8 cellular contexts compared by ENCODE assay signal in the genomic region with DNA sequence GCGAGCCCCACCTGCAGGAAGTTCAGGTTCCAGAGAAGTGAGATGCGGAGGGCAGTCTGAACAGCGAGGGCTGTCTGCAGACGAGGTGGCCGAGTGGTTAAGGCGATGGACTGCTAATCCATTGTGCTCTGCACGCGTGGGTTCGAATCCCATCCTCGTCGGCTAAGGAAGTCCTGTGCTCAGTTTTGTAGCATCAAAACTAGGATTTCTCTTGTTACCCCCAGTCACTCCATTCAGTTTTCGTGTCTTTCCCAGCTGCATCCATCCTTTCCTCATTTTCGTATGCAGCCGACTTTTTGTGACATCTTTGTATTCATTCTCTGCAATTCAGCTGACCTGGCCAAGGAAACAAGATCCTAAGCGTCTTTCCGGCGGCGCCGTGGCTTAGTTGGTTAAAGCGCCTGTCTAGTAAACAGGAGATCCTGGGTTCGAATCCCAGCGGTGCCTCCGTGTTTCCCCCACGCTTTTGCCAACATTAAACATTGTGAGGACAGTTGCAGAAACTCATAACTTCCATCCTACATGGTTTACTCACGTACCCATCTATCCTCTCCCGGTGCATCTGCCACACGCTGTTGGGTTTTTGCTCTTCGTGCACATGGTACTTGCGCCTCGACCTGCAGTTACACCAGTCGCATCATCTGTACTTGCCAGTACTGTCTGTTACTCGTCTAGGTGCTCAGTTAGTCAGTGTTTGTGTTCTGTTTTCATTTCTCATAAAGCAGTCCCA. TPM values are rescaled to one million over a fixed set of nuclear protein-coding genes. Genes with fewer than 3 reads are reported as not detected.
DNase-seq lines count a peak whose midpoint lies in the region; ATAC-seq and TF ChIP-seq lines count a peak whose summit lies in the region.

No MANE protein-coding gene starts in this region.

- TF ChIP-seq EP300 in Ishikawa (IDR thresholded peaks at IDR 0.05; ENCODE audit: borderline replicate concordance) = peak; percentile 16; the same call in 1 of the 2 replicates

- CTCF ChIA-PET in AG04450 (lab: Charles Lee) = interaction anchor here (0.7 kb wide), 1 partner anchor 69 kb away, joined by 3 read pairs; the partner anchor contains the start of gene ALOXE3

- TF ChIP-seq CTCF in AG04450 (IDR thresholded peaks at IDR 0.05; ENCODE audit: low read depth, low read length) = peak; percentile 53; the same call in 1 of the 2 replicates

- H3K9me3 ChIP-seq in AG04450 (ENCODE audit: control insufficient read depth, insufficient read depth, low read length) = no peaks in the 10 kb centered on the region; the same call in 1 of the 2 replicates
- no peaks in the 10 kb centered on the region for H3K9me3 ChIP-seq in esophagus (ENCODE audit: control insufficient read depth in 2 of 2, insufficient read depth in 1 of 2, low read depth in 1 of 2, low read length in 1 of 2)
- no peaks in the 10 kb centered on the region for H3K9me3 ChIP-seq in mucosa of stomach (ENCODE audit: control insufficient read depth, low read length)

- WGBS in esophagus, 2 donors = 0 to 1% methylated on average over 32 of the region's 32 CpGs

- H3K4me1 ChIP-seq in esophagus (ENCODE audit: control insufficient read depth in 2 of 2, insufficient read depth in 2 of 2, low read length in 1 of 2) (peaks cover 5 to 16% of the 10 kb centered on the region in 2 donors), mucosa of stomach (ENCODE audit: control insufficient read depth, insufficient read depth, low read length) (peaks cover 28% of the 10 kb centered on the region)

- peak overlapping the region; percentile 79 for H3K27ac ChIP-seq in AG04450 (ENCODE audit: low read depth, low read length)
- H3K27ac ChIP-seq in esophagus (ENCODE audit: low read depth in 2 of 2, low read length in 1 of 2) = peak overlapping the region; percentile 97 to 99

- POLR2A ChIA-PET in AG04450 (lab: Yijun Ruan, JAX) = interaction anchor here (0.7 to 3.6 kb wide), 4 partner anchors 14 to 35 kb away, joined by 3 to 25 read pairs (median 14); partner anchors contain the start of genes AURKB and PER1

- peak overlapping the region; percentile 68 for H3K9ac ChIP-seq in mucosa of stomach (ENCODE audit: low read length)

- H3K36me3 ChIP-seq in esophagus (ENCODE audit: control insufficient read depth in 2 of 2, insufficient read depth in 2 of 2, low read length in 1 of 2) (no peaks in the 10 kb centered on the region), mucosa of stomach (ENCODE audit: control insufficient read depth, insufficient read depth, low read length) (no peaks in the 10 kb centered on the region)

- H3K4me3 ChIP-seq in AG04450 (ENCODE audit: low read depth, low read length) = peak overlapping the region; percentile 97
- peak overlapping the region; percentile 73 to 84 for H3K4me3 ChIP-seq in esophagus (ENCODE audit: low read depth in 1 of 2, low read length in 2 of 2)
- H3K4me3 ChIP-seq in mucosa of stomach (ENCODE audit: low read length) = peak overlapping the region; percentile 58

- DNase-seq in AG04450 (ENCODE audit: low read depth, low spot score) = peak; percentile 90
- DNase-seq in OCI-M1 (lab: John Stamatoyannopoulos, UW) = peak; percentile 100
- DNase-seq in activated T-cell treated with anti-CD3 and anti-CD28 coated beads for 24 hours (ENCODE audit: low read depth) = peak; percentile 97
- DNase-seq in stimulated activated CD8-positive, alpha-beta memory T cell treated with anti-CD3 and anti-CD28 coated beads, Interleukin-4, amount 100 ng/mL, for 1 hour (ENCODE audit: low read depth in 2 of 2, low spot score in 1 of 2) = peak; percentile 79 to 84

- no peak for TF ChIP-seq RAD21 in Ishikawa (IDR thresholded peaks at IDR 0.05; ENCODE audit: low read depth)

- ATAC-seq in GM19324 (IDR thresholded peaks at IDR 0.05; ENCODE audit: low FRiP score, unreplicated experiment) = peak; percentile 30

- H3K27me3 ChIP-seq in AG04450 (ENCODE audit: control insufficient read depth, insufficient read depth, low read length) = no peaks in the 10 kb centered on the region
- H3K27me3 ChIP-seq in esophagus (ENCODE audit: control insufficient read depth in 1 of 2, insufficient read depth in 2 of 2, low read length in 2 of 2) = no peaks in the 10 kb centered on the region
- no peaks in the 10 kb centered on the region for H3K27me3 ChIP-seq in mucosa of stomach (ENCODE audit: control insufficient read depth, insufficient read depth, low read length)

TF ChIP-seq in Ishikawa, 13 proteins besides CTCF, POLR2A, EP300 and RAD21:
- TF ChIP-seq YY1 (IDR thresholded peaks at IDR 0.05; ENCODE audit: low read depth) = peak; percentile 23
- 0 out of 2 replicates have a peak, but pooled peaks have one; percentile 0 for TF ChIP-seq TCF12 (IDR thresholded peaks at IDR 0.05; ENCODE audit: low read depth)
- no peak for TF ChIP-seq FOXM1 (IDR thresholded peaks at IDR 0.05; ENCODE audit: borderline replicate concordance, low read depth)
- TF ChIP-seq TEAD4 (IDR thresholded peaks at IDR 0.05) = peak; percentile 92
- TF ChIP-seq CEBPB (IDR thresholded peaks at IDR 0.05) = peak; percentile 29; the same call in 1 of the 2 replicates
- TF ChIP-seq EGR1 (IDR thresholded peaks at IDR 0.05) = no peak
- TF ChIP-seq ZBTB7A (IDR thresholded peaks at IDR 0.05; ENCODE audit: low read depth) = no peak
- TF ChIP-seq, protein P1, sequence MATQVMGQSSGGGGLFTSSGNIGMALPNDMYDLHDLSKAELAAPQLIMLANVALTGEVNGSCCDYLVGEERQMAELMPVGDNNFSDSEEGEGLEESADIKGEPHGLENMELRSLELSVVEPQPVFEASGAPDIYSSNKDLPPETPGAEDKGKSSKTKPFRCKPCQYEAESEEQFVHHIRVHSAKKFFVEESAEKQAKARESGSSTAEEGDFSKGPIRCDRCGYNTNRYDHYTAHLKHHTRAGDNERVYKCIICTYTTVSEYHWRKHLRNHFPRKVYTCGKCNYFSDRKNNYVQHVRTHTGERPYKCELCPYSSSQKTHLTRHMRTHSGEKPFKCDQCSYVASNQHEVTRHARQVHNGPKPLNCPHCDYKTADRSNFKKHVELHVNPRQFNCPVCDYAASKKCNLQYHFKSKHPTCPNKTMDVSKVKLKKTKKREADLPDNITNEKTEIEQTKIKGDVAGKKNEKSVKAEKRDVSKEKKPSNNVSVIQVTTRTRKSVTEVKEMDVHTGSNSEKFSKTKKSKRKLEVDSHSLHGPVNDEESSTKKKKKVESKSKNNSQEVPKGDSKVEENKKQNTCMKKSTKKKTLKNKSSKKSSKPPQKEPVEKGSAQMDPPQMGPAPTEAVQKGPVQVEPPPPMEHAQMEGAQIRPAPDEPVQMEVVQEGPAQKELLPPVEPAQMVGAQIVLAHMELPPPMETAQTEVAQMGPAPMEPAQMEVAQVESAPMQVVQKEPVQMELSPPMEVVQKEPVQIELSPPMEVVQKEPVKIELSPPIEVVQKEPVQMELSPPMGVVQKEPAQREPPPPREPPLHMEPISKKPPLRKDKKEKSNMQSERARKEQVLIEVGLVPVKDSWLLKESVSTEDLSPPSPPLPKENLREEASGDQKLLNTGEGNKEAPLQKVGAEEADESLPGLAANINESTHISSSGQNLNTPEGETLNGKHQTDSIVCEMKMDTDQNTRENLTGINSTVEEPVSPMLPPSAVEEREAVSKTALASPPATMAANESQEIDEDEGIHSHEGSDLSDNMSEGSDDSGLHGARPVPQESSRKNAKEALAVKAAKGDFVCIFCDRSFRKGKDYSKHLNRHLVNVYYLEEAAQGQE (IDR thresholded peaks at IDR 0.05; ENCODE audit: low read depth) = no peak
- TF ChIP-seq TAF1 (IDR thresholded peaks at IDR 0.05; ENCODE audit: low read depth) = no peak
- TF ChIP-seq NFIC (IDR thresholded peaks at IDR 0.05) = no peak
- TF ChIP-seq CREB1 (IDR thresholded peaks at IDR 0.05; ENCODE audit: low read depth) = no peak
- peak; percentile 42; the same call in 1 of the 2 replicates for TF ChIP-seq MAX (IDR thresholded peaks at IDR 0.05)
- no peak; the same call in 1 of the 2 replicates for TF ChIP-seq USF1 (IDR thresholded peaks at IDR 0.05)

RNA-seq across cellular contexts. Expression of gene BORCS6, which starts 3.0 kb away (rescaled TPM):
- polyA plus RNA-seq in AG04450 (2011; rRNA removed) = 2.3 and 2.7 TPM in 2 replicates
- polyA minus RNA-seq in AG04450 (2011; rRNA and poly(A)+ RNA removed) = 2.6 and 3.0 TPM in 2 replicates
- 1 to 10 TPM; 3.3 to 8.2 TPM for polyA plus RNA-seq in esophagus

RNA-seq across cellular contexts. Expression of gene TMEM107, which starts 10.8 kb away (rescaled TPM):
- 8.7 and 9.6 TPM in 2 replicates for polyA plus RNA-seq in AG04450 (2011; rRNA removed)
- 68.2 and 152 TPM in 2 replicates for polyA minus RNA-seq in AG04450 (2011; rRNA and poly(A)+ RNA removed)
- polyA plus RNA-seq in esophagus = 1 to 10 TPM; 5.6 to 8.9 TPM

RNA-seq across cellular contexts. Expression of gene AURKB, which starts 23.4 kb away (rescaled TPM):
- 5.9 and 7.7 TPM in 2 replicates for polyA plus RNA-seq in AG04450 (2011; rRNA removed)
- 8.6 and 12.1 TPM in 2 replicates for polyA minus RNA-seq in AG04450 (2011; rRNA and poly(A)+ RNA removed)
- 10 to 100 TPM; 25.3 to 28.3 TPM for polyA plus RNA-seq in esophagus

RNA-seq across cellular contexts. Expression of gene VAMP2, which starts 24.2 kb away (rescaled TPM):
- polyA plus RNA-seq in AG04450 (2011; rRNA removed) (20.8 and 24.3 TPM in 2 replicates), esophagus (10 to 100 TPM; 21.9 to 22.4 TPM)
- 9.4 and 13.1 TPM in 2 replicates for polyA minus RNA-seq in AG04450 (2011; rRNA and poly(A)+ RNA removed)

RNA-seq across cellular contexts. Expression of gene PER1, which starts 34.7 kb away (rescaled TPM):
- polyA plus RNA-seq in AG04450 (2011; rRNA removed) = 3.1 and 5.5 TPM in 2 replicates
- 11.4 and 19.0 TPM in 2 replicates for polyA minus RNA-seq in AG04450 (2011; rRNA and poly(A)+ RNA removed)
- polyA plus RNA-seq in esophagus = 10 to 100 TPM; 44.7 to 85.2 TPM

Comparison
In these comparisons a context has a peak if more than half of its experiments do, and no peak if none do; other contexts are left out.
1. Peak in every context shown above with its lines: DNase-seq, ATAC-seq, H3K4me3 ChIP-seq and H3K27ac ChIP-seq.